In genomic region chr10:96719850-96720421, GRCh38 we compare ENCODE assay signal across 8 cellular contexts. TPM values are rescaled to one million over a fixed set of nuclear protein-coding genes. Genes with fewer than 3 reads are reported as not detected.
DNase-seq lines count a peak whose midpoint lies in the region; ATAC-seq and TF ChIP-seq lines count a peak whose summit lies in the region.

No MANE protein-coding gene starts in this region.

- intact Hi-C loops in CD4-positive, alpha-beta memory T cell (cut with micrococcal nuclease) = loop anchor here (2.0 to 5.0 kb wide), 3 partner anchors 78 to 135 kb away; no protein-coding TSS in a partner anchor
- intact Hi-C loops in mucosa of descending colon (cut with DNase I, micrococcal nuclease) = no loop called here

- H3K9me3 ChIP-seq in CD4-positive, alpha-beta memory T cell (ENCODE audit: control insufficient read depth in 1 of 2, low read length in 2 of 2) = no peaks in the 10 kb centered on the region
- no peaks in the 10 kb centered on the region for H3K9me3 ChIP-seq in mucosa of descending colon

- no peaks in the 10 kb centered on the region for H3K9me3 Mint-ChIP-seq in CD4-positive, alpha-beta memory T cell
- no peaks in the 10 kb centered on the region for H3K9me3 Mint-ChIP-seq in IgD-negative memory B cell

- H3K4me3 Mint-ChIP-seq in CD4-positive, alpha-beta memory T cell = peak overlapping the region; percentile 89 to 97 (median 92)
- peak overlapping the region; percentile 86 to 100 (median 100) for H3K4me3 Mint-ChIP-seq in IgD-negative memory B cell

- no peaks in the 10 kb centered on the region for H3K27me3 Mint-ChIP-seq in CD4-positive, alpha-beta memory T cell
- H3K27me3 Mint-ChIP-seq in IgD-negative memory B cell = no peaks in the 10 kb centered on the region

- peak in 4 of 5 donors; percentile 5 to 44 (median 12) for DNase-seq in CD4-positive, alpha-beta memory T cell
- DNase-seq in ecto neural progenitor cell (ENCODE audit: low spot score) (peak; percentile 82), mucosa of descending colon (peak; percentile 84 to 86 (median 86)), inferior parietal cortex (ENCODE audit: extremely low spot score) (no peak)
- DNase-seq in stimulated activated CD8-positive, alpha-beta memory T cell treated with anti-CD3 and anti-CD28 coated beads, Interleukin-4, amount 100 ng/mL, for 24 hours (ENCODE audit: low read depth) = peak; percentile 53

- H3K4me1 ChIP-seq in CD4-positive, alpha-beta memory T cell (ENCODE audit: insufficient read depth, low read length) = peaks cover 15% of the 10 kb centered on the region
- H3K4me1 ChIP-seq in mucosa of descending colon (ENCODE audit: low read depth) = peaks cover 13% of the 10 kb centered on the region

- peak overlapping the region in 1 of 2 donors; percentile 61 for H3K4me3 ChIP-seq in CD4-positive, alpha-beta memory T cell (ENCODE audit: low read length in 2 of 2)
- H3K4me3 ChIP-seq in mucosa of descending colon = peak overlapping the region; percentile 38

- no peaks in the 10 kb centered on the region for H3K27me3 ChIP-seq in CD4-positive, alpha-beta memory T cell (ENCODE audit: insufficient read depth, low read length)

- POLR2A ChIA-PET in CD4-positive, alpha-beta memory T cell (lab: Charles Lee; ENCODE audit: partially characterized antibody) = no interaction called here

- CTCF ChIA-PET in CD4-positive, alpha-beta memory T cell (lab: Charles Lee; ENCODE audit: partially characterized antibody) = no interaction called here

- TF ChIP-seq CTCF in mucosa of descending colon (IDR thresholded peaks at IDR 0.05) = no peak

- H3K27ac Mint-ChIP-seq in CD4-positive, alpha-beta memory T cell = peak overlapping the region in 5 of 7 donors; percentile 44 to 84 (median 71)
- peak overlapping the region; percentile 83 to 96 (median 96) for H3K27ac Mint-ChIP-seq in IgD-negative memory B cell

- ATAC-seq in GM21381 (IDR thresholded peaks at IDR 0.05; ENCODE audit: unreplicated experiment) (peak; percentile 45), mucosa of descending colon (peak; percentile 76)
- peak; percentile 65 to 73 for ATAC-seq in activated CD4-positive, CD25-positive, alpha-beta regulatory T cell treated with anti-CD3 and anti-CD28 coated beads, Interleukin-2, amount 50 U/mL, for 24 hours

- no peaks in the 10 kb centered on the region for H3K36me3 ChIP-seq in CD4-positive, alpha-beta memory T cell (ENCODE audit: insufficient read depth, low read length)
- H3K36me3 ChIP-seq in mucosa of descending colon (ENCODE audit: low read depth) = no peaks in the 10 kb centered on the region

- H3K4me1 Mint-ChIP-seq in CD4-positive, alpha-beta memory T cell = peaks cover 12 to 20% (median 16%) of the 10 kb centered on the region in 4 donors
- H3K4me1 Mint-ChIP-seq in IgD-negative memory B cell = peaks cover 40 to 44% (median 42%) of the 10 kb centered on the region in 3 donors

- no peak overlapping the region for H3K27ac ChIP-seq in CD4-positive, alpha-beta memory T cell (ENCODE audit: low read depth, low read length)

- H3K36me3 Mint-ChIP-seq in CD4-positive, alpha-beta memory T cell = peaks cover 0 to 2% of the 10 kb centered on the region in 2 donors
- peaks cover 1% of the 10 kb centered on the region for H3K36me3 Mint-ChIP-seq in IgD-negative memory B cell

RNA-seq across cellular contexts. Expression of gene PIK3AP1, which starts 0.4 kb away (rescaled TPM):
- total RNA-seq in CD4-positive, alpha-beta memory T cell = 1 to 10 TPM; 1.7 to 2.6 TPM
- 1 to 10 TPM; 1.1 to 1.3 TPM for polyA plus RNA-seq in CD4-positive, alpha-beta memory T cell
- polyA plus RNA-seq in IgD-negative memory B cell = 174 TPM
- total RNA-seq in mucosa of descending colon = 10 to 100 TPM; 10.4 to 19.8 (median 13.2) TPM
